In genomic region chr13:37053111-37053510, GRCh38 we compare ENCODE assay signal across 1 cellular context.
TF ChIP-seq lines count a peak whose summit lies in the region.

No MANE protein-coding gene starts in this region.

TF ChIP-seq in K562, 482 proteins besides CTCF, POLR2A, EP300 and RAD21:
- TF ChIP-seq ZNF146 (CRISPR knock-in tag; IDR thresholded peaks at IDR 0.05; ENCODE audit: unreplicated experiment): peak; percentile 61
